ENCODE assay signal across 9 cellular contexts in genomic region chr5:444226-444625, GRCh38. TPM values are rescaled to one million over a fixed set of nuclear protein-coding genes. Genes with fewer than 3 reads are reported as not detected.
A peak's percentile ranks its signal among the peaks of the same experiment; 100 is the strongest.
DNase-seq lines count a peak whose midpoint lies in the region; ATAC-seq, FAIRE-seq and TF ChIP-seq lines count a peak whose summit lies in the region.
"Had no signal": no experiment of that assay in that cellular context is flagged by ENCODE, and none has a peak within 500 bp of the region (broad histone marks: within the 10 kb centered on the region; RNA-seq: fewer than 3 reads in every experiment).

No MANE protein-coding gene starts in this region.

- POLR2A ChIA-PET in activated CD8-positive, alpha-beta T cell treated with anti-CD3 and anti-CD28 coated beads for 36 hours (lab: Charles Lee) = interaction anchor here (2.2 to 4.6 kb wide), 2 partner anchors 9 to 14 kb away, joined by 10 to 20 read pairs; no protein-coding TSS in a partner anchor

- no peaks in the 10 kb centered on the region for H3K9me3 Mint-ChIP-seq in activated CD8-positive, alpha-beta T cell treated with anti-CD3 and anti-CD28 coated beads for 36 hours

- peaks cover 39% of the 10 kb centered on the region for H3K36me3 Mint-ChIP-seq in activated CD8-positive, alpha-beta T cell treated with anti-CD3 and anti-CD28 coated beads for 36 hours (ENCODE audit: low read depth)

- 68% methylated on average over 8 of the region's 8 CpGs for WGBS in suprapubic skin

- dilution Hi-C loops in keratinocyte (cut with MboI; ENCODE audit: extremely low pct_ligation_motif_present, low sequenced_read_pairs) = no loop called here

- H3K27ac Mint-ChIP-seq in activated CD8-positive, alpha-beta T cell treated with anti-CD3 and anti-CD28 coated beads for 36 hours = peak overlapping the region; percentile 77

- DNase-seq in activated CD8-positive, alpha-beta memory T cell treated with anti-CD3 and anti-CD28 coated beads, Interleukin-2, amount 50 U/mL, for 4 hours = peak; percentile 9
- no peak for DNase-seq in activated CD8-positive, alpha-beta memory T cell treated with anti-CD3 and anti-CD28 coated beads for 24 hours
- no peak for DNase-seq in activated CD8-positive, alpha-beta T cell treated with anti-CD3 and anti-CD28 coated beads for 36 hours
- no peak for DNase-seq in keratinocyte (ENCODE audit: low read depth, low spot score)
- peak in 1 of 2 donors; percentile 48 for DNase-seq in suprapubic skin (ENCODE audit: low spot score in 2 of 2)
- DNase-seq in NCI-H510A treated with DMSO at 0.1 percent for 48 hours (lab: John Stamatoyannopoulos, UW) = no peak
- DNase-seq in activated gamma-delta T cell treated with Interleukin-2 at 50 U/mL for 16 hours = no peak

- peak overlapping the region; percentile 66 to 94 (median 88) for H3K4me3 ChIP-seq in keratinocyte (ENCODE audit: control insufficient read depth in 2 of 3, extremely low read depth in 1 of 3, insufficient read depth in 2 of 3, low read depth in 1 of 3, low read length in 3 of 3)
- peak overlapping the region; percentile 84 for H3K4me3 ChIP-seq in suprapubic skin

- H2AFZ ChIP-seq in keratinocyte (ENCODE audit: control insufficient read depth, low read length) = no peak overlapping the region

- no peak overlapping the region for H3K9ac ChIP-seq in keratinocyte (ENCODE audit: control insufficient read depth, extremely low read depth, insufficient read depth, low read length)

- H3K4me1 ChIP-seq in keratinocyte (ENCODE audit: control insufficient read depth, extremely low read depth, insufficient read depth, low read length) = peaks cover 16% of the 10 kb centered on the region
- H3K4me1 ChIP-seq in suprapubic skin = peaks cover 37% of the 10 kb centered on the region

- no peaks in the 10 kb centered on the region for H3K27me3 ChIP-seq in keratinocyte (ENCODE audit: control insufficient read depth, extremely low read depth, insufficient read depth, low read length)
- no peaks in the 10 kb centered on the region for H3K27me3 ChIP-seq in suprapubic skin

- no peak for FAIRE-seq in keratinocyte (lab: Jason Lieb, UNC)

- H3K79me2 ChIP-seq in keratinocyte (ENCODE audit: control insufficient read depth, insufficient read depth, low read length) = peaks cover 24% of the 10 kb centered on the region

- CTCF ChIA-PET in activated CD8-positive, alpha-beta T cell treated with anti-CD3 and anti-CD28 coated beads for 36 hours (lab: Charles Lee) = interaction anchor here (3.7 kb wide), 2 partner anchors 29 to 128 kb away, joined by 24 to 28 read pairs; no protein-coding TSS in a partner anchor

- no peak overlapping the region for H3K27ac ChIP-seq in keratinocyte (ENCODE audit: control insufficient read depth, insufficient read depth, low read length)
- no peak overlapping the region for H3K27ac ChIP-seq in suprapubic skin
- H3K27ac ChIP-seq: epithelial cell of prostate had no signal

- no peak for TF ChIP-seq CTCF in activated CD8-positive, alpha-beta T cell treated with anti-CD3 and anti-CD28 coated beads for 36 hours (IDR thresholded peaks at IDR 0.05)
- TF ChIP-seq CTCF in keratinocyte (optimal IDR thresholded peaks at IDR 0.05 in 1 of 3, IDR thresholded peaks at IDR 0.05 in 1 of 3, conservative IDR thresholded peaks at IDR 0.05 in 1 of 3; ENCODE audit: extremely low read depth in 1 of 3, insufficient read depth in 2 of 3, low read length in 3 of 3) = no peak
- TF ChIP-seq CTCF in suprapubic skin (IDR thresholded peaks at IDR 0.05) = no peak

- H3K9me3 ChIP-seq in keratinocyte (ENCODE audit: control insufficient read depth, low read depth, low read length) (no peaks in the 10 kb centered on the region), suprapubic skin (no peaks in the 10 kb centered on the region)

- peak overlapping the region; percentile 75 for H3K4me2 ChIP-seq in keratinocyte (ENCODE audit: control insufficient read depth, extremely low read depth, insufficient read depth, low read depth, low read length)

- peaks cover 41% of the 10 kb centered on the region for H3K4me1 Mint-ChIP-seq in activated CD8-positive, alpha-beta T cell treated with anti-CD3 and anti-CD28 coated beads for 36 hours (ENCODE audit: low read depth)

- no peak for TF ChIP-seq EP300 in suprapubic skin (IDR thresholded peaks at IDR 0.05)

- no peaks in the 10 kb centered on the region for H4K20me1 ChIP-seq in keratinocyte (ENCODE audit: control insufficient read depth, extremely low read depth, insufficient read depth, low read length)

- no peak for TF ChIP-seq POLR2A in suprapubic skin (IDR thresholded peaks at IDR 0.05)

- intact Hi-C loops in activated CD8-positive, alpha-beta T cell treated with anti-CD3 and anti-CD28 coated beads for 36 hours (cut with micrococcal nuclease) = no loop called here

- H3K27me3 Mint-ChIP-seq in activated CD8-positive, alpha-beta T cell treated with anti-CD3 and anti-CD28 coated beads for 36 hours = no peaks in the 10 kb centered on the region

- no peak for ATAC-seq in activated CD8-positive, alpha-beta T cell treated with anti-CD3 and anti-CD28 coated beads for 36 hours
- ATAC-seq in GM19324 (IDR thresholded peaks at IDR 0.05; ENCODE audit: low FRiP score, unreplicated experiment) = no peak

- peak overlapping the region; percentile 96 for H3K4me3 Mint-ChIP-seq in activated CD8-positive, alpha-beta T cell treated with anti-CD3 and anti-CD28 coated beads for 36 hours

- H3K9me1 ChIP-seq in keratinocyte (ENCODE audit: control insufficient read depth, extremely low read depth, insufficient read depth, low read length) = no peaks in the 10 kb centered on the region

- H3K36me3 ChIP-seq in keratinocyte (ENCODE audit: control insufficient read depth in 2 of 2, extremely low read depth in 1 of 2, insufficient read depth in 2 of 2, low read length in 2 of 2) = peaks cover 14 to 19% of the 10 kb centered on the region in 2 experiments
- H3K36me3 ChIP-seq in suprapubic skin = peaks cover 22% of the 10 kb centered on the region

RNA-seq across cellular contexts. Expression of gene EXOC3, which starts 1.2 kb away (rescaled TPM):
- total RNA-seq in activated CD8-positive, alpha-beta T cell treated with anti-CD3 and anti-CD28 coated beads for 36 hours = 10 to 100 TPM; 65.9 to 67.6 TPM
- polyA plus RNA-seq in keratinocyte = 13.6 to 14.4 TPM (median 14.2 TPM) in 3 replicates
- polyA plus RNA-seq in keratinocyte (2011; ENCODE audit: low read depth) = 28.9 TPM
- 11.4 and 14.7 TPM in 2 replicates for polyA plus RNA-seq in keratinocyte (2011; cell fraction: cytosol; rRNA removed)
- 32.5 and 35.7 TPM in 2 replicates for polyA plus RNA-seq in keratinocyte (2011; cell fraction: nucleus; rRNA removed)
- polyA plus RNA-seq in keratinocyte (2012; ENCODE audit: low replicate concordance) = 23.7 and 26.2 TPM in 2 replicates
- 14.0 to 18.2 TPM (median 17.5 TPM) in 3 replicates for polyA minus RNA-seq in keratinocyte
- 11.7 TPM for polyA minus RNA-seq in keratinocyte (2011; cell fraction: cytosol; rRNA and poly(A)+ RNA removed)
- 12.8 and 18.8 TPM in 2 replicates for polyA minus RNA-seq in keratinocyte (2011; cell fraction: nucleus; rRNA and poly(A)+ RNA removed)
- total RNA-seq in suprapubic skin = 100 to 1,000 TPM in 1 of 4 donors, 10 to 100 TPM in 3; 68.9 to 199 (median 83.4) TPM
